ENCODE assay signal across 12 cellular contexts in the genomic region with DNA sequence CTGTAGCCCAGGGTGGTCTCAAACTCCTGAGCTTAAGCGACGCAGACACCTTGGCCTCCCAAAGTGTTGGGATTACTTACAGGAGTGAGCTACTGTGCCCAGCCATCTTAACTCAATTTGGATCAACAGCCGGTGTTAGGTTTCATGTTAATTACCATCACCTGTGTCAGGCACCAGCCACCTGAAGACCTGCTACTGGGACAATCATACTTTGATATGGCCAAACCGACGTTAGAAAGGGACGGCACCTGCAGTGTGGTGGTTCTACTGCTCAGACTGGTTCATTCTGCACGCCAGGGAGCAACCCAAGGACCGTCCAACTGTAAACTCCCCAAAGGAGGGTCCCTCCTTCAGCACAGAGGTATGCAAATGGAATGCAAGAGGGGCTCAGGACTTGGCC. TPM values are rescaled to one million over a fixed set of nuclear protein-coding genes. Genes with fewer than 3 reads are reported as not detected.
A peak's percentile ranks its signal among the peaks of the same experiment; 100 is the strongest.
DNase-seq lines count a peak whose midpoint lies in the region; ATAC-seq and TF ChIP-seq lines count a peak whose summit lies in the region.
"Had no signal": no experiment of that assay in that cellular context is flagged by ENCODE, and none has a peak within 500 bp of the region (broad histone marks: within the 10 kb centered on the region; RNA-seq: fewer than 3 reads in every experiment).

No MANE protein-coding gene starts in this region.

- peak; percentile 18 for DNase-seq in COR-L47 (lab: John Stamatoyannopoulos, UW)
- DNase-seq in NCI-H1105 (lab: John Stamatoyannopoulos, UW): peak; percentile 25
- peak; percentile 20 for DNase-seq in WTC11 (ENCODE audit: low spot score)
- DNase-seq in AG08396 (ENCODE audit: low spot score): no peak
- DNase-seq in SK-N-SH: no peak
- DNase-seq in cortex of kidney (lab: John Stamatoyannopoulos, UW): no peak
- DNase-seq: effector CD8-positive, alpha-beta T cell; foreskin keratinocyte; GDM1; NCI-H1436 treated with DMSO at 0.1 percent for 48 hours had no signal

- POLR2A ChIA-PET in WTC11 (lab: Charles Lee) (no interaction called here), SK-N-SH (lab: Yijun Ruan, JAX) (no interaction called here)

- H3K4me3 Mint-ChIP-seq in WTC11 (peak overlapping the region; percentile 72), nephron (peak overlapping the region; percentile 81 to 84 (median 81))

- ATAC-seq in WTC11: peak; percentile 14
- ATAC-seq: foreskin keratinocyte, HCT116 had no signal

- no peak overlapping the region for H3K4me3 ChIP-seq in SK-N-SH (ENCODE audit: low read depth in 2 of 2, low read length in 1 of 2)

- H3K4me1 Mint-ChIP-seq in WTC11: peaks cover 19% of the 10 kb centered on the region
- no peaks in the 10 kb centered on the region for H3K4me1 Mint-ChIP-seq in nephron

- H3K27ac Mint-ChIP-seq in WTC11 (peak overlapping the region; percentile 98), nephron (peak overlapping the region in 1 of 3 experiments; percentile 23)

- TF ChIP-seq CTCF in WTC11 (IDR thresholded peaks at IDR 0.05) (no peak), nephron (IDR thresholded peaks at IDR 0.05; ENCODE audit: unreplicated experiment in 3 of 3) (no peak), SK-N-SH (IDR thresholded peaks at IDR 0.05) (no peak)

- H3K9me3 Mint-ChIP-seq in WTC11: no peaks in the 10 kb centered on the region
- H3K9me3 Mint-ChIP-seq in nephron: no peaks in the 10 kb centered on the region

- H3K4me2 ChIP-seq in SK-N-SH: no peak overlapping the region

- CTCF ChIA-PET in WTC11 (lab: Charles Lee) (interaction anchor here (0.7 to 1.2 kb wide), 6 partner anchors 37 to 490 kb away, joined by 3 to 5 read pairs (median 4); no protein-coding TSS in a partner anchor), SK-N-SH (lab: Yijun Ruan, JAX) (interaction anchor here (0.6 kb wide), 1 partner anchor 490 kb away, joined by 3 read pairs; no protein-coding TSS in a partner anchor)

- WGBS in SK-N-SH (ENCODE audit: low lambda C conversion rate): 97% methylated on average over 8 of the region's 8 CpGs

- H2AFZ ChIP-seq in SK-N-SH (ENCODE audit: low read depth): no peak overlapping the region

- peaks cover 19% of the 10 kb centered on the region for H3K36me3 Mint-ChIP-seq in WTC11
- H3K36me3 Mint-ChIP-seq in nephron (ENCODE audit: low read depth): peaks cover 19% of the 10 kb centered on the region

- H3K9me2 ChIP-seq in SK-N-SH: no peaks in the 10 kb centered on the region

- H3K27me3 ChIP-seq in SK-N-SH (ENCODE audit: insufficient read depth): no peaks in the 10 kb centered on the region
- H3K27me3 ChIP-seq: foreskin keratinocyte had no signal

- no peaks in the 10 kb centered on the region for H3K9me3 ChIP-seq in SK-N-SH

- no peak for TF ChIP-seq RAD21 in SK-N-SH (IDR thresholded peaks at IDR 0.05; ENCODE audit: low read length)

- H3K4me1 ChIP-seq in SK-N-SH (ENCODE audit: control insufficient read depth in 1 of 2, insufficient read depth in 2 of 2, low read depth in 1 of 2, low read length in 1 of 2): no peaks in the 10 kb centered on the region; a peak in 1 of 4 replicates
- H3K4me1 ChIP-seq: foreskin keratinocyte had no signal

- H3K79me2 ChIP-seq in SK-N-SH (ENCODE audit: insufficient read depth): peaks cover 59% of the 10 kb centered on the region

- no peak overlapping the region for H3K9ac ChIP-seq in SK-N-SH

- peaks cover 0 to 8% of the 10 kb centered on the region in 2 experiments for H3K36me3 ChIP-seq in SK-N-SH (replicated peaks in 1 of 2; ENCODE audit: control insufficient read depth in 1 of 2, insufficient read depth in 2 of 2, low read length in 1 of 2)

- H3F3A ChIP-seq in SK-N-SH (replicated peaks; ENCODE audit: insufficient read depth): peaks cover 17% of the 10 kb centered on the region

- TF ChIP-seq EP300 in SK-N-SH (IDR thresholded peaks at IDR 0.05; ENCODE audit: borderline replicate concordance in 1 of 2, low read depth in 1 of 2, low read length in 1 of 2): no peak

- H3K27ac ChIP-seq in SK-N-SH (ENCODE audit: low read depth in 2 of 2, low read length in 1 of 2): no peak overlapping the region
- H3K27ac ChIP-seq: foreskin keratinocyte had no signal

- no peaks in the 10 kb centered on the region for H3K27me3 Mint-ChIP-seq in WTC11 (ENCODE audit: low read depth)
- no peaks in the 10 kb centered on the region for H3K27me3 Mint-ChIP-seq in nephron (ENCODE audit: low read depth)

- no peaks in the 10 kb centered on the region for H4K20me1 ChIP-seq in SK-N-SH (ENCODE audit: insufficient read depth)

TF ChIP-seq in WTC11, 78 proteins besides CTCF, POLR2A, EP300 and RAD21:
- 0 out of 2 replicates have a peak, but pooled peaks have one; percentile 21 for TF ChIP-seq ZNF121 (CRISPR knock-in tag; IDR thresholded peaks at IDR 0.05)
- TF ChIP-seq E2F5 (CRISPR knock-in tag; IDR thresholded peaks at IDR 0.05): no peak

TF ChIP-seq in SK-N-SH, 30 proteins besides CTCF, POLR2A, EP300 and RAD21 (continues in another document):
- TF ChIP-seq TCF12 (IDR thresholded peaks at IDR 0.05) (no peak), PBX3 (IDR thresholded peaks at IDR 0.05) (no peak), RFX5 (IDR thresholded peaks at IDR 0.05; ENCODE audit: low read length) (no peak), NRF1 (IDR thresholded peaks at IDR 0.05; ENCODE audit: low read depth, low read length) (no peak), YY1 (IDR thresholded peaks at IDR 0.05; ENCODE audit: low read depth) (no peak), POLR2AphosphoS5 (IDR thresholded peaks at IDR 0.05; ENCODE audit: low read depth, low read length) (no peak), CHD2 (IDR thresholded peaks at IDR 0.05; ENCODE audit: low read length, partially characterized antibody) (no peak), ELF1 (IDR thresholded peaks at IDR 0.05) (no peak), TAF1 (IDR thresholded peaks at IDR 0.05; ENCODE audit: borderline replicate concordance, low read depth, low read length) (no peak), SMC3 (IDR thresholded peaks at IDR 0.05; ENCODE audit: low read depth, low read length) (no peak), RXRA (IDR thresholded peaks at IDR 0.05; ENCODE audit: borderline replicate concordance, low read depth) (no peak), RCOR1 (IDR thresholded peaks at IDR 0.05; ENCODE audit: low read length) (no peak), NFIC (IDR thresholded peaks at IDR 0.05; ENCODE audit: borderline replicate concordance) (no peak), JUND (IDR thresholded peaks at IDR 0.05) (no peak)
- TF ChIP-seq, protein P1, sequence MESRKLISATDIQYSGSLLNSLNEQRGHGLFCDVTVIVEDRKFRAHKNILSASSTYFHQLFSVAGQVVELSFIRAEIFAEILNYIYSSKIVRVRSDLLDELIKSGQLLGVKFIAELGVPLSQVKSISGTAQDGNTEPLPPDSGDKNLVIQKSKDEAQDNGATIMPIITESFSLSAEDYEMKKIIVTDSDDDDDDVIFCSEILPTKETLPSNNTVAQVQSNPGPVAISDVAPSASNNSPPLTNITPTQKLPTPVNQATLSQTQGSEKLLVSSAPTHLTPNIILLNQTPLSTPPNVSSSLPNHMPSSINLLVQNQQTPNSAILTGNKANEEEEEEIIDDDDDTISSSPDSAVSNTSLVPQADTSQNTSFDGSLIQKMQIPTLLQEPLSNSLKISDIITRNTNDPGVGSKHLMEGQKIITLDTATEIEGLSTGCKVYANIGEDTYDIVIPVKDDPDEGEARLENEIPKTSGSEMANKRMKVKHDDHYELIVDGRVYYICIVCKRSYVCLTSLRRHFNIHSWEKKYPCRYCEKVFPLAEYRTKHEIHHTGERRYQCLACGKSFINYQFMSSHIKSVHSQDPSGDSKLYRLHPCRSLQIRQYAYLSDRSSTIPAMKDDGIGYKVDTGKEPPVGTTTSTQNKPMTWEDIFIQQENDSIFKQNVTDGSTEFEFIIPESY (IDR thresholded peaks at IDR 0.05; ENCODE audit: borderline replicate concordance, low read depth): no peak
- TF ChIP-seq, protein P2, sequence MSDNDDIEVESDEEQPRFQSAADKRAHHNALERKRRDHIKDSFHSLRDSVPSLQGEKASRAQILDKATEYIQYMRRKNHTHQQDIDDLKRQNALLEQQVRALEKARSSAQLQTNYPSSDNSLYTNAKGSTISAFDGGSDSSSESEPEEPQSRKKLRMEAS (IDR thresholded peaks at IDR 0.05; ENCODE audit: low read depth): no peak
- TF ChIP-seq, protein P3, sequence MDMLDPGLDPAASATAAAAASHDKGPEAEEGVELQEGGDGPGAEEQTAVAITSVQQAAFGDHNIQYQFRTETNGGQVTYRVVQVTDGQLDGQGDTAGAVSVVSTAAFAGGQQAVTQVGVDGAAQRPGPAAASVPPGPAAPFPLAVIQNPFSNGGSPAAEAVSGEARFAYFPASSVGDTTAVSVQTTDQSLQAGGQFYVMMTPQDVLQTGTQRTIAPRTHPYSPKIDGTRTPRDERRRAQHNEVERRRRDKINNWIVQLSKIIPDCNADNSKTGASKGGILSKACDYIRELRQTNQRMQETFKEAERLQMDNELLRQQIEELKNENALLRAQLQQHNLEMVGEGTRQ (IDR thresholded peaks at IDR 0.05; ENCODE audit: borderline replicate concordance, low read depth, low read length): no peak
- TF ChIP-seq, protein P4, sequence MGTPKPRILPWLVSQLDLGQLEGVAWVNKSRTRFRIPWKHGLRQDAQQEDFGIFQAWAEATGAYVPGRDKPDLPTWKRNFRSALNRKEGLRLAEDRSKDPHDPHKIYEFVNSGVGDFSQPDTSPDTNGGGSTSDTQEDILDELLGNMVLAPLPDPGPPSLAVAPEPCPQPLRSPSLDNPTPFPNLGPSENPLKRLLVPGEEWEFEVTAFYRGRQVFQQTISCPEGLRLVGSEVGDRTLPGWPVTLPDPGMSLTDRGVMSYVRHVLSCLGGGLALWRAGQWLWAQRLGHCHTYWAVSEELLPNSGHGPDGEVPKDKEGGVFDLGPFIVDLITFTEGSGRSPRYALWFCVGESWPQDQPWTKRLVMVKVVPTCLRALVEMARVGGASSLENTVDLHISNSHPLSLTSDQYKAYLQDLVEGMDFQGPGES (IDR thresholded peaks at IDR 0.05; ENCODE audit: low read depth, low read length): no peak

RNA-seq across cellular contexts. Expression of gene FAM220A, which starts 2.2 kb away (rescaled TPM):
- total RNA-seq in WTC11 (2021): 20.0 to 22.5 TPM (median 21.6 TPM) in 3 replicates
- polyA plus RNA-seq in SK-N-SH (2012; rRNA removed): 16.1 and 18.5 TPM in 2 replicates
- polyA plus RNA-seq in SK-N-SH (2012; cell fraction: cytosol; rRNA removed): 20.3 and 20.6 TPM in 2 replicates
- 9.0 and 9.6 TPM in 2 replicates for polyA plus RNA-seq in SK-N-SH (2012; cell fraction: nucleus; rRNA removed)

RNA-seq across cellular contexts. Expression of gene RAC1, which starts 27.7 kb away (rescaled TPM):
- total RNA-seq in WTC11 (2021): 260 to 281 TPM (median 260 TPM) in 3 replicates
- 454 and 460 TPM in 2 replicates for polyA plus RNA-seq in SK-N-SH (2012; rRNA removed)
- 552 and 601 TPM in 2 replicates for polyA plus RNA-seq in SK-N-SH (2012; cell fraction: cytosol; rRNA removed)
- polyA plus RNA-seq in SK-N-SH (2012; cell fraction: nucleus; rRNA removed): 212 and 275 TPM in 2 replicates

Comparison
In these comparisons a context has a peak if more than half of its experiments do, and no peak if none do; other contexts are left out.
1. DNase-seq: peak in COR-L47 (single experiment), NCI-H1105 (single experiment) and WTC11 (single experiment); none in AG08396 (single experiment), SK-N-SH (single experiment) and cortex of kidney (single experiment).